In genomic region chr1:235739124-235739523, GRCh38 we compare ENCODE assay signal across 1 cellular context.
TF ChIP-seq lines count a peak whose summit lies in the region.

No MANE protein-coding gene starts in this region.

TF ChIP-seq in HepG2, 621 proteins besides CTCF, POLR2A, EP300 and RAD21 (continued from another document and continues in another):
- no peak for TF ChIP-seq ZNF407 (CRISPR knock-in tag; IDR thresholded peaks at IDR 0.05; ENCODE audit: not compliant biosample characterization)
- no peak for TF ChIP-seq TEF (CRISPR knock-in tag; IDR thresholded peaks at IDR 0.05)
- TF ChIP-seq ZSCAN25 (CRISPR knock-in tag; IDR thresholded peaks at IDR 0.05) = no peak
- no peak for TF ChIP-seq FOXP1 (IDR thresholded peaks at IDR 0.05)
- TF ChIP-seq FOXP1 (CRISPR knock-in tag; IDR thresholded peaks at IDR 0.05) = 0 out of 2 replicates have a peak, but pooled peaks have one; percentile 25
- no peak for TF ChIP-seq MBNL3 (CRISPR knock-in tag; conservative IDR thresholded peaks at IDR 0.05)
- no peak for TF ChIP-seq ZMYM4 (CRISPR knock-in tag; IDR thresholded peaks at IDR 0.05)
- TF ChIP-seq NFRKB (IDR thresholded peaks at IDR 0.05) = no peak
- no peak for TF ChIP-seq GTF2F1 (IDR thresholded peaks at IDR 0.05; ENCODE audit: low read length)
- no peak for TF ChIP-seq JARID2 (CRISPR knock-in tag; IDR thresholded peaks at IDR 0.05; ENCODE audit: insufficient replicate concordance)
- TF ChIP-seq NONO (IDR thresholded peaks at IDR 0.05) = no peak
- no peak for TF ChIP-seq NONO (CRISPR knock-in tag; conservative IDR thresholded peaks at IDR 0.05)
- peak; percentile 36; the same call in 1 of the 2 replicates for TF ChIP-seq ARID5B (CRISPR knock-in tag; IDR thresholded peaks at IDR 0.05)
- TF ChIP-seq KLF12 (CRISPR knock-in tag; IDR thresholded peaks at IDR 0.05; ENCODE audit: borderline replicate concordance) = no peak
- no peak for TF ChIP-seq ZSCAN20 (CRISPR knock-in tag; IDR thresholded peaks at IDR 0.05; ENCODE audit: borderline replicate concordance)
- no peak for TF ChIP-seq ZNF615 (CRISPR knock-in tag; IDR thresholded peaks at IDR 0.05; ENCODE audit: borderline replicate concordance)
- no peak for TF ChIP-seq ZMYM3 (CRISPR knock-in tag; IDR thresholded peaks at IDR 0.05)
- TF ChIP-seq STAT6 (CRISPR knock-in tag; IDR thresholded peaks at IDR 0.05; ENCODE audit: borderline replicate concordance) = no peak
- no peak for TF ChIP-seq TBX2 (CRISPR knock-in tag; IDR thresholded peaks at IDR 0.05; ENCODE audit: borderline replicate concordance)
- no peak for TF ChIP-seq CBX5 (CRISPR knock-in tag; IDR thresholded peaks at IDR 0.05; ENCODE audit: borderline replicate concordance)
- TF ChIP-seq NR2F2 (IDR thresholded peaks at IDR 0.05; ENCODE audit: borderline replicate concordance, low read depth) = no peak
- TF ChIP-seq ZNF24 (IDR thresholded peaks at IDR 0.05) = no peak
- no peak for TF ChIP-seq ZNF18 (CRISPR knock-in tag; IDR thresholded peaks at IDR 0.05; ENCODE audit: insufficient replicate concordance)
- TF ChIP-seq THRA (CRISPR knock-in tag; IDR thresholded peaks at IDR 0.05; ENCODE audit: borderline replicate concordance) = no peak
- TF ChIP-seq ZNF878 (CRISPR knock-in tag; IDR thresholded peaks at IDR 0.05) = no peak
- TF ChIP-seq ZBTB49 (CRISPR knock-in tag; IDR thresholded peaks at IDR 0.05; ENCODE audit: borderline replicate concordance) = no peak
- TF ChIP-seq ZNF329 (CRISPR knock-in tag; IDR thresholded peaks at IDR 0.05; ENCODE audit: low read depth) = no peak
- TF ChIP-seq FOXA3 (CRISPR knock-in tag; IDR thresholded peaks at IDR 0.05) = peak; percentile 37; the same call in 1 of the 2 replicates
- TF ChIP-seq ZNF772 (CRISPR knock-in tag; IDR thresholded peaks at IDR 0.05) = no peak
- TF ChIP-seq ZNF563 (CRISPR knock-in tag; IDR thresholded peaks at IDR 0.05) = no peak
- no peak for TF ChIP-seq USF2 (IDR thresholded peaks at IDR 0.05; ENCODE audit: low read depth, low read length)
- no peak for TF ChIP-seq USF2 (CRISPR knock-in tag; IDR thresholded peaks at IDR 0.05; ENCODE audit: borderline replicate concordance)
- no peak for TF ChIP-seq HOXA5 (CRISPR knock-in tag; IDR thresholded peaks at IDR 0.05)
- TF ChIP-seq SAP130 (CRISPR knock-in tag; IDR thresholded peaks at IDR 0.05; ENCODE audit: low read depth) = peak; percentile 29; the same call in 1 of the 2 replicates
